ENCODE assay signal across 13 cellular contexts in the genomic region with DNA sequence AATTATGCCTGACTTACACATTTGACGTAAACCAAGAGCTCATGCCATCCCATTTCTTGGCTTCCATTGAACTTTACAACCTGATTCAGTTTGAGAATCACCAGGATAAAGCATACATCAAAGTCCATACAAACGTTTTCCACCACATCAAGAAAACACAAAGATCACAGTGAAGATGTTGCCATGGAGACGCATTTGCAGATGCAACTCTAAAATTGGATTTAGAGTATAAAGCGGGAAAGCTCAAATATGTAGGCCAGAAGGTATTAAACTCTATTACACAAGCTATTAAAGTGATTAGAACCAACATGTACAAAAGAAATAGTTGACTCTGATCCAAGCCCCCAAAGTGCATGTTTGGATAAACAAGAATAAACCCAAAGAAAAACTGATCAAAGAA. TPM values are rescaled to one million over a fixed set of nuclear protein-coding genes. Genes with fewer than 3 reads are reported as not detected.
"Had no signal": no experiment of that assay in that cellular context is flagged by ENCODE, and none has a peak within 500 bp of the region (broad histone marks: within the 10 kb centered on the region; RNA-seq: fewer than 3 reads in every experiment).

No MANE protein-coding gene starts in this region.

- H3K9me3 ChIP-seq: body of pancreas, uterus had no signal

- ATAC-seq: activated T-cell treated with anti-CD3 and anti-CD28 coated beads, Interleukin-2, amount 50 U/mL, for 4 hours; body of pancreas; sciatic nerve had no signal

- H3K27me3 ChIP-seq: body of pancreas, uterus had no signal

- H3K27ac ChIP-seq: body of pancreas, uterus had no signal

- DNase-seq: activated CD4-positive, alpha-beta memory T cell treated with anti-CD3 and anti-CD28 coated beads, Interleukin-2, amount 10 ng/mL, durations not matched to agents 7 days and 5 days; activated effector memory CD4-positive, alpha-beta T cell treated with anti-CD3 and anti-CD28 coated beads, Interleukin-2, amount 50 U/mL, for 16 hours; activated T-cell treated with anti-CD3 and anti-CD28 coated beads, Interleukin-2, amount 50 U/mL, for 4 hours; amniotic stem cell; body of pancreas; caudate nucleus; kidney glomerular epithelial cell; mesendoderm; stimulated activated CD4-positive, alpha-beta T cell treated with anti-CD3 and anti-CD28 coated beads, Interleukin-12 subunit alpha, Interleukin-12 subunit beta, amount 100 ng/mL, for 4 hours; stimulated activated CD4-positive, alpha-beta T cell treated with anti-CD3 and anti-CD28 coated beads, Interleukin-2, amount 100 ng/mL, for 24 hours; uterus had no signal

- H3K36me3 ChIP-seq: uterus had no signal

- H3K4me3 ChIP-seq: body of pancreas, uterus had no signal

RNA-seq across cellular contexts. Expression of a gene that starts 10.3 kb away (rescaled TPM):
- total RNA-seq: esophagus mucosa had no signal
